In the genomic region with DNA sequence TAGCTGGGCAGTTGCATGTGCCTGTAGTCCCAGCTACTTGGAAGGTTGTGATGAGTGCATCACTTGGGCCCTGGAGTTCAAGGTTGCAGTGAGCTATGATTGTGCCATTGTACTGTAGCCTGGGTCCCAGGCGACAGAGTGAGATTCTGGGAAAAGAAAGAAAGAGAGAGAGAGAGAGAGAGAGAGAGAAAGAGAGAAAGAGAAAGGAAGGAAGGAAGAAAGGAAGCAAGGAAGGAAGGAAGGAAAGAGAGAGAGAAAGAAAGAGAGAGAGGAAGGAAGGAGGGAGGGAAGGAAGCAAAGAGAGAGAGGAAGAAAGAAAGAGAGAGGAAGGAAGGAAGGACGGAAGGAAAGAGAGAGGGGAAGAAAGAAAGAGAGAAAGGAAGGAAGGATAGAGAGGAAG, we compare ENCODE assay signal across 20 cellular contexts.
DNase-seq lines count a peak whose midpoint lies in the region; ATAC-seq and TF ChIP-seq lines count a peak whose summit lies in the region.
"Had no signal": no experiment of that assay in that cellular context is flagged by ENCODE, and none has a peak within 500 bp of the region (broad histone marks: within the 10 kb centered on the region; RNA-seq: fewer than 3 reads in every experiment).

No MANE protein-coding gene starts in this region.

- H3K9me3 ChIP-seq in neural progenitor cell (ENCODE audit: low read depth) (no peaks in the 10 kb centered on the region), WERI-Rb-1 (ENCODE audit: severe bottlenecking) (no peaks in the 10 kb centered on the region)
- H3K9me3 ChIP-seq: Caco-2 had no signal

- H3K4me3 ChIP-seq in neural progenitor cell, result no peak overlapping the region
- no peak overlapping the region for H3K4me3 ChIP-seq in WERI-Rb-1 (ENCODE audit: low read depth, low read length)
- H3K4me3 ChIP-seq: GM12878, GM23248 had no signal

- H3K9me3 Mint-ChIP-seq in brain (no peaks in the 10 kb centered on the region), naive B cell (peaks cover 0 to 15% (median 10%) of the 10 kb centered on the region in 7 donors), neural progenitor cell (no peaks in the 10 kb centered on the region)
- H3K9me3 Mint-ChIP-seq in stimulated activated memory B cell treated with anti-CD40 and anti-IgM and Interleukin-4, amounts not matched to agents 10 μg/mL and 1 μg/mL and 100 μg/mL, for 72 hours, result peaks cover 15% of the 10 kb centered on the region

- no peaks in the 10 kb centered on the region for H3K79me2 ChIP-seq in neural progenitor cell (ENCODE audit: low read depth)

- peaks cover 6% of the 10 kb centered on the region for H3K27me3 Mint-ChIP-seq in brain
- H3K27me3 Mint-ChIP-seq in naive B cell, result no peaks in the 10 kb centered on the region
- H3K27me3 Mint-ChIP-seq in neural progenitor cell (ENCODE audit: insufficient read depth, low read depth), result no peaks in the 10 kb centered on the region
- no peaks in the 10 kb centered on the region for H3K27me3 Mint-ChIP-seq in stimulated activated memory B cell treated with anti-CD40 and anti-IgM and Interleukin-4, amounts not matched to agents 10 μg/mL and 1 μg/mL and 100 μg/mL, for 72 hours
- H3K27me3 Mint-ChIP-seq: CD4-positive, alpha-beta memory T cell had no signal

- H3K36me3 ChIP-seq in neural progenitor cell (peaks cover 9% of the 10 kb centered on the region), WERI-Rb-1 (no peaks in the 10 kb centered on the region)

- no peaks in the 10 kb centered on the region for H3K27me3 ChIP-seq in neural progenitor cell
- H3K27me3 ChIP-seq in WERI-Rb-1 (ENCODE audit: insufficient read depth, low read depth, severe bottlenecking), result no peaks in the 10 kb centered on the region

- no peak for TF ChIP-seq CTCF in brain (conservative IDR thresholded peaks at IDR 0.05)
- TF ChIP-seq CTCF in neural progenitor cell (IDR thresholded peaks at IDR 0.05), result no peak
- no peak for TF ChIP-seq CTCF in WERI-Rb-1 (IDR thresholded peaks at IDR 0.05; ENCODE audit: low read depth, low read length)

- H3K36me3 Mint-ChIP-seq in brain, result peaks cover 64% of the 10 kb centered on the region
- peaks cover 0 to 14% of the 10 kb centered on the region in 2 donors for H3K36me3 Mint-ChIP-seq in naive B cell
- peaks cover 61% of the 10 kb centered on the region for H3K36me3 Mint-ChIP-seq in neural progenitor cell
- no peaks in the 10 kb centered on the region for H3K36me3 Mint-ChIP-seq in stimulated activated memory B cell treated with anti-CD40 and anti-IgM and Interleukin-4, amounts not matched to agents 10 μg/mL and 1 μg/mL and 100 μg/mL, for 72 hours

- no peaks in the 10 kb centered on the region for H3F3A ChIP-seq in neural progenitor cell (ENCODE audit: low read depth)

- no peak for DNase-seq in naive B cell
- no peak for DNase-seq in neural progenitor cell (ENCODE audit: low spot score)
- DNase-seq in WERI-Rb-1, result no peak
- DNase-seq in activated CD4-positive, alpha-beta T cell treated with anti-CD3 and anti-CD28 coated beads for 48 hours, result no peak
- no peak for DNase-seq in stimulated activated CD4-positive, alpha-beta T cell treated with anti-CD3 and anti-CD28 coated beads, Interleukin-4, amount 100 ng/mL, for 24 hours
- DNase-seq: C1 segment of cervical spinal cord; Caco-2; CD4-positive, alpha-beta memory T cell; DMS 273 treated with DMSO at 0.1 percent for 48 hours; DMS79; EL; GDM1; GM23248; H7; HFFc6 had no signal

- H3K4me2 ChIP-seq in neural progenitor cell, result no peak overlapping the region

- ATAC-seq in naive B cell (ENCODE audit: low read depth in 2 of 2) (no peak), HG02798 (IDR thresholded peaks at IDR 0.05; ENCODE audit: poor library complexity, unreplicated experiment) (no peak)
- no peak for ATAC-seq in stimulated activated memory B cell treated with anti-CD40 and anti-IgM and Interleukin-4, amounts not matched to agents 10 μg/mL and 1 μg/mL and 100 μg/mL, for 72 hours
- ATAC-seq: GM12878, HCT116 had no signal

- no peaks in the 10 kb centered on the region for H3K4me1 ChIP-seq in neural progenitor cell

- H3K27ac ChIP-seq in neural progenitor cell (no peak overlapping the region), WERI-Rb-1 (no peak overlapping the region)
- H3K27ac ChIP-seq: GM23248 had no signal

- H4K20me1 ChIP-seq in neural progenitor cell (ENCODE audit: low read depth), result no peaks in the 10 kb centered on the region

- H3K4me1 Mint-ChIP-seq in brain (peaks cover 22% of the 10 kb centered on the region), naive B cell (peaks cover 7 to 10% (median 9%) of the 10 kb centered on the region in 3 donors), neural progenitor cell (no peaks in the 10 kb centered on the region)
- H3K4me1 Mint-ChIP-seq in stimulated activated memory B cell treated with anti-CD40 and anti-IgM and Interleukin-4, amounts not matched to agents 10 μg/mL and 1 μg/mL and 100 μg/mL, for 72 hours, result no peaks in the 10 kb centered on the region
- H3K4me1 Mint-ChIP-seq: CD4-positive, alpha-beta memory T cell had no signal

- H2AFZ ChIP-seq in neural progenitor cell (replicated peaks), result no peak overlapping the region
- H2AFZ ChIP-seq: GM23248 had no signal

- H3K4me3 Mint-ChIP-seq in brain (no peak overlapping the region), naive B cell (peak overlapping the region in 1 of 8 donors; percentile 42), neural progenitor cell (no peak overlapping the region)
- H3K4me3 Mint-ChIP-seq in stimulated activated memory B cell treated with anti-CD40 and anti-IgM and Interleukin-4, amounts not matched to agents 10 μg/mL and 1 μg/mL and 100 μg/mL, for 72 hours, result no peak overlapping the region
- H3K4me3 Mint-ChIP-seq: CD4-positive, alpha-beta memory T cell; HFFc6 had no signal

- no peak overlapping the region for H3K9ac ChIP-seq in neural progenitor cell
- H3K9ac ChIP-seq: GM23248 had no signal

- peak overlapping the region in 4 of 5 experiments; percentile 4 to 93 (median 40) for H3K27ac Mint-ChIP-seq in brain
- H3K27ac Mint-ChIP-seq in naive B cell, result peak overlapping the region in 5 of 6 donors; percentile 26 to 98 (median 61)
- peak overlapping the region; percentile 32 for H3K27ac Mint-ChIP-seq in neural progenitor cell
- H3K27ac Mint-ChIP-seq in stimulated activated memory B cell treated with anti-CD40 and anti-IgM and Interleukin-4, amounts not matched to agents 10 μg/mL and 1 μg/mL and 100 μg/mL, for 72 hours, result peak overlapping the region; percentile 20
- H3K27ac Mint-ChIP-seq: CD4-positive, alpha-beta memory T cell; HFFc6 had no signal
